ENCODE assay signal across 9 cellular contexts in the genomic region with DNA sequence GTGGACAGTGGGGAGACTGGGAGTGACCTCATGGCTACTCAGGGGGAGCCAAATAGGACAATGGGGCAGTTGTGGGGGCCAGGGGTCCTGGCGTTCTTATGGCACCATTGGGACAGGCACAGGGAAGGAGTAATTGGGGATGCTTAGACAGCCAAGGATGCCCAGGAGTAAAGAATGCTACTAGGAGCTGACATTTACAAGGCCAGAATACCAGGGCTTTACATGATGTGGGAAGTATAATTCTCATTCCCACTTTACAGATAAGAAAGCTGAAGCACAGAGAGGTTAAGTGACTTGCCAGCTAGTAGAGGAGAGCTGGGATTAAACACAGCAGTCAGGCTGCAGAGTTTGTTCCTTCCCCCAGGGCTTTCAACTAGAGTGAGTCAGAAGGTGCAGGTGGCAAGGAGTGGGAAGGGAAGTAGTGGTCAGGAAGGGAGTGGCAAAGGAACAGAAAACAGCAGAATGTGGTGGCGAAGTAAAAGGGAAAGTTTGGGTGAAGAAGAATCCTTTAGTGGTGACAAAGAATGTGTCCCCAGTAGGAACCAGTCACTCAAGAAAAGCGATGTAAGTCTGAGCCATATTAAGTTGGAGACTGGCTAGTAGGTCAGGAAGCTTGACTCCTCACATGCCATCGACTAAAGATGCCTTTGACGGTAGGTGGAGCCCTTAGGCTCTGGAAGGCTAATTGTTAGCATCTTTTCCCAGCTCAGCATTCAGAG. TPM values are rescaled to one million over a fixed set of nuclear protein-coding genes. Genes with fewer than 3 reads are reported as not detected.
DNase-seq lines count a peak whose midpoint lies in the region; ATAC-seq and TF ChIP-seq lines count a peak whose summit lies in the region.
"Had no signal": no experiment of that assay in that cellular context is flagged by ENCODE, and none has a peak within 500 bp of the region (broad histone marks: within the 10 kb centered on the region; RNA-seq: fewer than 3 reads in every experiment).

No MANE protein-coding gene starts in this region.

- no peak overlapping the region for H3K4me2 ChIP-seq in neural progenitor cell

- H3F3A ChIP-seq in neural progenitor cell (ENCODE audit: low read depth): no peaks in the 10 kb centered on the region

- H3K4me3 ChIP-seq in colonic mucosa (no peak overlapping the region), neural progenitor cell (no peak overlapping the region)

- H3K27ac ChIP-seq in colonic mucosa (no peak overlapping the region), neural progenitor cell (no peak overlapping the region)

- TF ChIP-seq CTCF in colonic mucosa (IDR thresholded peaks at IDR 0.05) (peak; percentile 25), neural progenitor cell (IDR thresholded peaks at IDR 0.05) (peak; percentile 57)

- DNase-seq in activated T-cell treated with anti-CD3 and anti-CD28 coated beads, Interleukin-2, amount 50 U/mL, for 4 hours: no peak
- no peak for DNase-seq in activated T-cell treated with anti-CD3 and anti-CD28 coated beads, Interleukin-2, amount 50 U/mL, for 48 hours
- DNase-seq in NCI-H526 treated with DMSO at 0.1 percent for 48 hours (lab: John Stamatoyannopoulos, UW): peak; percentile 28
- DNase-seq in colonic mucosa: peak; percentile 64
- DNase-seq in neural progenitor cell (ENCODE audit: low spot score): peak; percentile 54
- no peak for DNase-seq in anterior cingulate cortex (lab: John Stamatoyannopoulos, UW)

- intact Hi-C loops in colonic mucosa (cut with DNase I): loop anchor here (5.0 kb wide), 1 partner anchor 294 kb away; no protein-coding TSS in a partner anchor

- H3K4me3 Mint-ChIP-seq in activated T-cell treated with anti-CD3 and anti-CD28 coated beads, Interleukin-2, amount 50 U/mL, for 4 hours: no peak overlapping the region
- H3K4me3 Mint-ChIP-seq in neural progenitor cell: no peak overlapping the region
- H3K4me3 Mint-ChIP-seq: activated naive CD8-positive, alpha-beta T cell had no signal

- no peak overlapping the region for H2AFZ ChIP-seq in neural progenitor cell (replicated peaks)

- no peaks in the 10 kb centered on the region for H3K36me3 Mint-ChIP-seq in activated T-cell treated with anti-CD3 and anti-CD28 coated beads, Interleukin-2, amount 50 U/mL, for 4 hours (ENCODE audit: insufficient read depth)
- peaks cover 4% of the 10 kb centered on the region for H3K36me3 Mint-ChIP-seq in neural progenitor cell
- H3K36me3 Mint-ChIP-seq: activated naive CD8-positive, alpha-beta T cell had no signal

- H4K20me1 ChIP-seq in neural progenitor cell (ENCODE audit: low read depth): no peaks in the 10 kb centered on the region

- no peaks in the 10 kb centered on the region for H3K9me3 Mint-ChIP-seq in activated T-cell treated with anti-CD3 and anti-CD28 coated beads, Interleukin-2, amount 50 U/mL, for 4 hours
- H3K9me3 Mint-ChIP-seq in neural progenitor cell: peaks cover 5% of the 10 kb centered on the region

- H3K9ac ChIP-seq in colonic mucosa (ENCODE audit: low read depth in 2 of 2, low read length in 2 of 2): no peak overlapping the region
- no peak overlapping the region for H3K9ac ChIP-seq in neural progenitor cell

- peaks cover 4% of the 10 kb centered on the region for H3K27me3 Mint-ChIP-seq in activated T-cell treated with anti-CD3 and anti-CD28 coated beads, Interleukin-2, amount 50 U/mL, for 4 hours (ENCODE audit: low read depth)
- H3K27me3 Mint-ChIP-seq in neural progenitor cell (ENCODE audit: insufficient read depth, low read depth): no peaks in the 10 kb centered on the region

- H3K36me3 ChIP-seq in colonic mucosa: no peaks in the 10 kb centered on the region
- no peaks in the 10 kb centered on the region for H3K36me3 ChIP-seq in neural progenitor cell

- H3K9me3 ChIP-seq in colonic mucosa (no peaks in the 10 kb centered on the region), neural progenitor cell (ENCODE audit: low read depth) (no peaks in the 10 kb centered on the region)

- peaks cover 5% of the 10 kb centered on the region for H3K4me1 Mint-ChIP-seq in activated T-cell treated with anti-CD3 and anti-CD28 coated beads, Interleukin-2, amount 50 U/mL, for 4 hours (ENCODE audit: low read depth)
- peaks cover 11% of the 10 kb centered on the region for H3K4me1 Mint-ChIP-seq in neural progenitor cell

- H3K4me1 ChIP-seq in colonic mucosa (no peaks in the 10 kb centered on the region), neural progenitor cell (peaks cover 16% of the 10 kb centered on the region)

- no peaks in the 10 kb centered on the region for H3K27me3 ChIP-seq in colonic mucosa
- no peaks in the 10 kb centered on the region for H3K27me3 ChIP-seq in neural progenitor cell

- H3K27ac Mint-ChIP-seq in neural progenitor cell: no peak overlapping the region
- H3K27ac Mint-ChIP-seq: activated naive CD8-positive, alpha-beta T cell had no signal

- no peaks in the 10 kb centered on the region for H3K79me2 ChIP-seq in neural progenitor cell (ENCODE audit: low read depth)

- peak; percentile 40 to 76 for ATAC-seq in activated T-cell treated with anti-CD3 and anti-CD28 coated beads, Interleukin-2, amount 50 U/mL, for 4 hours
- no peak for ATAC-seq in HG03175 (IDR thresholded peaks at IDR 0.05; ENCODE audit: unreplicated experiment)
- no peak for ATAC-seq in GM21786 (IDR thresholded peaks at IDR 0.05; ENCODE audit: unreplicated experiment)

RNA-seq across cellular contexts. Expression of gene CPVL, which starts 32.8 kb away (rescaled TPM):
- total RNA-seq in activated T-cell treated with anti-CD3 and anti-CD28 coated beads, Interleukin-2, amount 50 U/mL, for 4 hours: under 1 TPM in 1 of 3 donors, not detected in 2; 0.45 TPM
- total RNA-seq in colonic mucosa: 10 to 100 TPM in 1 of 2 donors, 1 to 10 TPM in 1; 4.9 to 17.0 TPM
- 40.5 and 56.6 TPM in 2 replicates for total RNA-seq in neural progenitor cell (ENCODE audit: low replicate concordance)

Comparison
In these comparisons a context has a peak if more than half of its experiments do, and no peak if none do; other contexts are left out.
1. ATAC-seq: peak in activated T-cell treated with anti-CD3 and anti-CD28 coated beads, Interleukin-2, amount 50 U/mL, for 4 hours (2 of 2); none in HG03175 (single experiment) and GM21786 (single experiment).
2. DNase-seq: peak in NCI-H526 treated with DMSO at 0.1 percent for 48 hours (single experiment), colonic mucosa (single experiment) and neural progenitor cell (single experiment); none in activated T-cell treated with anti-CD3 and anti-CD28 coated beads, Interleukin-2, amount 50 U/mL, for 4 hours (single experiment), activated T-cell treated with anti-CD3 and anti-CD28 coated beads, Interleukin-2, amount 50 U/mL, for 48 hours (0 of 2) and anterior cingulate cortex (0 of 58).
3. RNA of gene CPVL, which starts 32.8 kb away (total RNA-seq): 40.5 to 56.6 TPM in neural progenitor cell and 4.9 to 17.0 TPM in colonic mucosa; 0.45 TPM in activated T-cell treated with anti-CD3 and anti-CD28 coated beads, Interleukin-2, amount 50 U/mL, for 4 hours; every median in the first group is over 4 times any median in the second.